Comparison of ENCODE assay signal across 16 cellular contexts in the genomic region with DNA sequence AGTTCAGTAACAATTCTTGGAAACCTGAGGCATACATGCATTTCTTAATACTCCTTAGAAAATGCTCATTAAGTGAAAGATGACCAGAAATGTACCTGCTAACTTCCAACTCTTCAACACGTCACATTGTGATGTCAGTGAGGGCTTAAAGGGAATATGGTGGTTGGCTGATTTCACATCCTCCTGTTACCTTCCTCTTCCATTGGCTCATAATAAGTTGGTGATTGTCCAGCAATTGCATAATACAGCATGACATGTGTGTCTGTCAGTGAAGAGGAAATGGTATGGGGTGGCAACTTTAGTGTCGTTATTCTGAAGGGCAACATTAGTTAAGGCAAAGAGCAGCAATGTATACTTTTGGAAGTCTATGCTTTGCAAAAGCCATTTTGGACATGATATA. TPM values are rescaled to one million over a fixed set of nuclear protein-coding genes. Genes with fewer than 3 reads are reported as not detected.
DNase-seq lines count a peak whose midpoint lies in the region; ATAC-seq, FAIRE-seq and TF ChIP-seq lines count a peak whose summit lies in the region.
"Had no signal": no experiment of that assay in that cellular context is flagged by ENCODE, and none has a peak within 500 bp of the region (broad histone marks: within the 10 kb centered on the region; RNA-seq: fewer than 3 reads in every experiment).

No MANE protein-coding gene starts in this region.

- 77% methylated on average over 2 of the region's 2 CpGs for WGBS in SK-N-SH (ENCODE audit: low lambda C conversion rate)

- TF ChIP-seq CTCF in neutrophil (IDR thresholded peaks at IDR 0.05), result peak; percentile 9
- TF ChIP-seq CTCF in SK-N-SH (IDR thresholded peaks at IDR 0.05), result no peak

- no peak for DNase-seq in GM18507 (ENCODE audit: extremely low spot score, insufficient read length, low read depth)
- peak; percentile 67 to 94 for DNase-seq in NOMO-1 (lab: John Stamatoyannopoulos, UW; ENCODE audit: unreplicated experiment in 2 of 2)
- no peak for DNase-seq in ecto neural progenitor cell (ENCODE audit: low spot score)
- DNase-seq in NCI-H82 treated with DMSO at 0.1 percent for 48 hours (lab: John Stamatoyannopoulos, UW; ENCODE audit: unreplicated experiment), result no peak
- no peak for DNase-seq in SK-N-SH
- DNase-seq: activated T-cell treated with anti-CD3 and anti-CD28 coated beads, Interleukin-2, amount 50 U/mL, for 24 hours; cortex of kidney; mesenchymal stem cell; NCI-H446; RPMI8226 had no signal

- no peak overlapping the region for H2AFZ ChIP-seq in SK-N-SH (ENCODE audit: low read depth)

- CTCF ChIA-PET in SK-N-SH (lab: Yijun Ruan, JAX), result interaction anchor here (1.2 kb wide), 1 partner anchor 74 kb away, joined by 4 read pairs; no protein-coding TSS in a partner anchor

- H3K27ac ChIP-seq in cingulate gyrus (ENCODE audit: low read depth, low read length) (peak overlapping the region; percentile 30), neutrophil (peak overlapping the region; percentile 94), SK-N-SH (ENCODE audit: low read depth in 2 of 2, low read length in 1 of 2) (no peak overlapping the region)

- TF ChIP-seq EP300 in SK-N-SH (IDR thresholded peaks at IDR 0.05; ENCODE audit: borderline replicate concordance in 1 of 2, low read depth in 1 of 2, low read length in 1 of 2), result no peak

- H3K9me3 ChIP-seq in neutrophil (no peaks in the 10 kb centered on the region), SK-N-SH (no peaks in the 10 kb centered on the region)

- H3K36me3 ChIP-seq in neutrophil (peaks cover 98% of the 10 kb centered on the region), SK-N-SH (replicated peaks in 1 of 2; ENCODE audit: control insufficient read depth in 1 of 2, insufficient read depth in 2 of 2, low read length in 1 of 2) (no peaks in the 10 kb centered on the region)

- H3K27me3 ChIP-seq in neutrophil, result no peaks in the 10 kb centered on the region
- peaks cover 7% of the 10 kb centered on the region; the same call in 1 of the 2 replicates for H3K27me3 ChIP-seq in SK-N-SH (ENCODE audit: insufficient read depth)

- no peak for TF ChIP-seq RAD21 in SK-N-SH (IDR thresholded peaks at IDR 0.05; ENCODE audit: low read length)

- H3K9ac ChIP-seq in SK-N-SH, result no peak overlapping the region

- H3K4me3 ChIP-seq in neutrophil (ENCODE audit: low read depth in 1 of 2, low read length in 1 of 2) (peak overlapping the region; percentile 4 to 42), SK-N-SH (ENCODE audit: low read depth in 2 of 2, low read length in 1 of 2) (no peak overlapping the region)

- H3K4me1 ChIP-seq in neutrophil (ENCODE audit: control insufficient read depth in 1 of 2, insufficient read depth in 1 of 2, low read depth in 1 of 2, low read length in 1 of 2) (peaks cover 63 to 66% of the 10 kb centered on the region in 2 experiments), SK-N-SH (ENCODE audit: control insufficient read depth in 1 of 2, insufficient read depth in 2 of 2, low read depth in 1 of 2, low read length in 1 of 2) (no peaks in the 10 kb centered on the region)

- no peaks in the 10 kb centered on the region for H3K79me2 ChIP-seq in SK-N-SH (ENCODE audit: insufficient read depth)

- peak; percentile 63 for FAIRE-seq in GM18507 (lab: Jason Lieb, UNC)
- FAIRE-seq: G401.6 had no signal

- ATAC-seq in GM19324 (IDR thresholded peaks at IDR 0.05; ENCODE audit: low FRiP score, unreplicated experiment), result no peak
- ATAC-seq: stimulated activated memory B cell treated with anti-CD40 and anti-IgM and Interleukin-4, amounts not matched to agents 10 μg/mL and 1 μg/mL and 100 μg/mL, for 72 hours had no signal

- POLR2A ChIA-PET in SK-N-SH (lab: Yijun Ruan, JAX), result no interaction called here

- no peaks in the 10 kb centered on the region for H4K20me1 ChIP-seq in SK-N-SH (ENCODE audit: insufficient read depth)

- H3K4me2 ChIP-seq in SK-N-SH, result no peak overlapping the region

- H3K9me2 ChIP-seq in SK-N-SH, result no peaks in the 10 kb centered on the region

- H3F3A ChIP-seq in SK-N-SH (replicated peaks; ENCODE audit: insufficient read depth), result no peaks in the 10 kb centered on the region

TF ChIP-seq in SK-N-SH, 30 proteins besides CTCF, POLR2A, EP300 and RAD21 (continues in another document):
- TF ChIP-seq YY1 (IDR thresholded peaks at IDR 0.05; ENCODE audit: low read depth) (no peak), RCOR1 (IDR thresholded peaks at IDR 0.05; ENCODE audit: low read length) (no peak), TEAD4 (IDR thresholded peaks at IDR 0.05; ENCODE audit: borderline replicate concordance, insufficient read depth) (no peak), EZH2phosphoT487 (IDR thresholded peaks at IDR 0.05; ENCODE audit: borderline replicate concordance, low read depth) (no peak), NFIC (IDR thresholded peaks at IDR 0.05; ENCODE audit: borderline replicate concordance) (no peak), CHD2 (IDR thresholded peaks at IDR 0.05; ENCODE audit: low read length, partially characterized antibody) (no peak), TAF1 (IDR thresholded peaks at IDR 0.05; ENCODE audit: borderline replicate concordance, low read depth, low read length) (no peak), MXI1 (IDR thresholded peaks at IDR 0.05; ENCODE audit: low read depth, low read length) (no peak), POLR2AphosphoS5 (IDR thresholded peaks at IDR 0.05; ENCODE audit: low read depth, low read length) (no peak)
- TF ChIP-seq, protein P1, sequence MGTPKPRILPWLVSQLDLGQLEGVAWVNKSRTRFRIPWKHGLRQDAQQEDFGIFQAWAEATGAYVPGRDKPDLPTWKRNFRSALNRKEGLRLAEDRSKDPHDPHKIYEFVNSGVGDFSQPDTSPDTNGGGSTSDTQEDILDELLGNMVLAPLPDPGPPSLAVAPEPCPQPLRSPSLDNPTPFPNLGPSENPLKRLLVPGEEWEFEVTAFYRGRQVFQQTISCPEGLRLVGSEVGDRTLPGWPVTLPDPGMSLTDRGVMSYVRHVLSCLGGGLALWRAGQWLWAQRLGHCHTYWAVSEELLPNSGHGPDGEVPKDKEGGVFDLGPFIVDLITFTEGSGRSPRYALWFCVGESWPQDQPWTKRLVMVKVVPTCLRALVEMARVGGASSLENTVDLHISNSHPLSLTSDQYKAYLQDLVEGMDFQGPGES (IDR thresholded peaks at IDR 0.05; ENCODE audit: low read depth, low read length), result no peak
- TF ChIP-seq, protein P2, sequence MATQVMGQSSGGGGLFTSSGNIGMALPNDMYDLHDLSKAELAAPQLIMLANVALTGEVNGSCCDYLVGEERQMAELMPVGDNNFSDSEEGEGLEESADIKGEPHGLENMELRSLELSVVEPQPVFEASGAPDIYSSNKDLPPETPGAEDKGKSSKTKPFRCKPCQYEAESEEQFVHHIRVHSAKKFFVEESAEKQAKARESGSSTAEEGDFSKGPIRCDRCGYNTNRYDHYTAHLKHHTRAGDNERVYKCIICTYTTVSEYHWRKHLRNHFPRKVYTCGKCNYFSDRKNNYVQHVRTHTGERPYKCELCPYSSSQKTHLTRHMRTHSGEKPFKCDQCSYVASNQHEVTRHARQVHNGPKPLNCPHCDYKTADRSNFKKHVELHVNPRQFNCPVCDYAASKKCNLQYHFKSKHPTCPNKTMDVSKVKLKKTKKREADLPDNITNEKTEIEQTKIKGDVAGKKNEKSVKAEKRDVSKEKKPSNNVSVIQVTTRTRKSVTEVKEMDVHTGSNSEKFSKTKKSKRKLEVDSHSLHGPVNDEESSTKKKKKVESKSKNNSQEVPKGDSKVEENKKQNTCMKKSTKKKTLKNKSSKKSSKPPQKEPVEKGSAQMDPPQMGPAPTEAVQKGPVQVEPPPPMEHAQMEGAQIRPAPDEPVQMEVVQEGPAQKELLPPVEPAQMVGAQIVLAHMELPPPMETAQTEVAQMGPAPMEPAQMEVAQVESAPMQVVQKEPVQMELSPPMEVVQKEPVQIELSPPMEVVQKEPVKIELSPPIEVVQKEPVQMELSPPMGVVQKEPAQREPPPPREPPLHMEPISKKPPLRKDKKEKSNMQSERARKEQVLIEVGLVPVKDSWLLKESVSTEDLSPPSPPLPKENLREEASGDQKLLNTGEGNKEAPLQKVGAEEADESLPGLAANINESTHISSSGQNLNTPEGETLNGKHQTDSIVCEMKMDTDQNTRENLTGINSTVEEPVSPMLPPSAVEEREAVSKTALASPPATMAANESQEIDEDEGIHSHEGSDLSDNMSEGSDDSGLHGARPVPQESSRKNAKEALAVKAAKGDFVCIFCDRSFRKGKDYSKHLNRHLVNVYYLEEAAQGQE (IDR thresholded peaks at IDR 0.05; ENCODE audit: low read depth, low read length), result no peak
- TF ChIP-seq, protein P3, sequence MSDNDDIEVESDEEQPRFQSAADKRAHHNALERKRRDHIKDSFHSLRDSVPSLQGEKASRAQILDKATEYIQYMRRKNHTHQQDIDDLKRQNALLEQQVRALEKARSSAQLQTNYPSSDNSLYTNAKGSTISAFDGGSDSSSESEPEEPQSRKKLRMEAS (IDR thresholded peaks at IDR 0.05; ENCODE audit: low read depth), result no peak
- TF ChIP-seq, protein P4, sequence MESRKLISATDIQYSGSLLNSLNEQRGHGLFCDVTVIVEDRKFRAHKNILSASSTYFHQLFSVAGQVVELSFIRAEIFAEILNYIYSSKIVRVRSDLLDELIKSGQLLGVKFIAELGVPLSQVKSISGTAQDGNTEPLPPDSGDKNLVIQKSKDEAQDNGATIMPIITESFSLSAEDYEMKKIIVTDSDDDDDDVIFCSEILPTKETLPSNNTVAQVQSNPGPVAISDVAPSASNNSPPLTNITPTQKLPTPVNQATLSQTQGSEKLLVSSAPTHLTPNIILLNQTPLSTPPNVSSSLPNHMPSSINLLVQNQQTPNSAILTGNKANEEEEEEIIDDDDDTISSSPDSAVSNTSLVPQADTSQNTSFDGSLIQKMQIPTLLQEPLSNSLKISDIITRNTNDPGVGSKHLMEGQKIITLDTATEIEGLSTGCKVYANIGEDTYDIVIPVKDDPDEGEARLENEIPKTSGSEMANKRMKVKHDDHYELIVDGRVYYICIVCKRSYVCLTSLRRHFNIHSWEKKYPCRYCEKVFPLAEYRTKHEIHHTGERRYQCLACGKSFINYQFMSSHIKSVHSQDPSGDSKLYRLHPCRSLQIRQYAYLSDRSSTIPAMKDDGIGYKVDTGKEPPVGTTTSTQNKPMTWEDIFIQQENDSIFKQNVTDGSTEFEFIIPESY (IDR thresholded peaks at IDR 0.05; ENCODE audit: borderline replicate concordance, low read depth), result no peak
- TF ChIP-seq, protein P5, sequence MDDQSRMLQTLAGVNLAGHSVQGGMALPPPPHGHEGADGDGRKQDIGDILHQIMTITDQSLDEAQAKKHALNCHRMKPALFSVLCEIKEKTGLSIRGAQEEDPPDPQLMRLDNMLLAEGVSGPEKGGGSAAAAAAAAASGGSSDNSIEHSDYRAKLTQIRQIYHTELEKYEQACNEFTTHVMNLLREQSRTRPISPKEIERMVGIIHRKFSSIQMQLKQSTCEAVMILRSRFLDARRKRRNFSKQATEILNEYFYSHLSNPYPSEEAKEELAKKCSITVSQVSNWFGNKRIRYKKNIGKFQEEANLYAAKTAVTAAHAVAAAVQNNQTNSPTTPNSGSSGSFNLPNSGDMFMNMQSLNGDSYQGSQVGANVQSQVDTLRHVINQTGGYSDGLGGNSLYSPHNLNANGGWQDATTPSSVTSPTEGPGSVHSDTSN (IDR thresholded peaks at IDR 0.05), result no peak

RNA-seq across cellular contexts. Expression of a gene that starts 26.0 kb away (rescaled TPM):
- polyA plus RNA-seq in SK-N-SH (2012; rRNA removed), result 0.02 TPM in 2 replicates
- polyA plus RNA-seq in SK-N-SH (2012; cell fraction: cytosol; rRNA removed), result 0.01 TPM in 2 replicates
- polyA plus RNA-seq in SK-N-SH (2012; cell fraction: nucleus; rRNA removed), result 0.02 and 0.08 TPM in 2 replicates
- polyA plus RNA-seq: fibroblast of lung had no signal

Comparison
In these comparisons a context has a peak if more than half of its experiments do, and no peak if none do; other contexts are left out.
1. DNase-seq: peak in NOMO-1 (2 of 2); none in GM18507 (single experiment), ecto neural progenitor cell (single experiment), NCI-H82 treated with DMSO at 0.1 percent for 48 hours (single experiment) and SK-N-SH (single experiment).
2. H3K27ac ChIP-seq: peak in cingulate gyrus (single experiment) and neutrophil (single experiment); none in SK-N-SH (0 of 2).
3. H3K4me3 ChIP-seq: peak in neutrophil (2 of 2); none in SK-N-SH (0 of 2).